Comparison of ENCODE assay signal across 8 cellular contexts in genomic region chr2:72886505-72887031, GRCh38. TPM values are rescaled to one million over a fixed set of nuclear protein-coding genes. Genes with fewer than 3 reads are reported as not detected.
DNase-seq lines count a peak whose midpoint lies in the region; ATAC-seq and TF ChIP-seq lines count a peak whose summit lies in the region.

No MANE protein-coding gene starts in this region.

- H3K4me1 ChIP-seq in BE2C = no peaks in the 10 kb centered on the region

- H3K27ac Mint-ChIP-seq in central memory CD8-positive, alpha-beta T cell (ENCODE audit: low read depth) = no peak overlapping the region
- H3K27ac Mint-ChIP-seq in naive thymus-derived CD8-positive, alpha-beta T cell = peak overlapping the region in 2 of 10 donors; percentile 54 to 76

- no peak for TF ChIP-seq CTCF in BE2C (IDR thresholded peaks at IDR 0.05; ENCODE audit: low read depth, low read length)

- no peaks in the 10 kb centered on the region for H3K27me3 ChIP-seq in BE2C

- TF ChIP-seq RAD21 in Ishikawa (IDR thresholded peaks at IDR 0.05; ENCODE audit: low read depth) = no peak

- H3K4me1 Mint-ChIP-seq in central memory CD8-positive, alpha-beta T cell = peaks cover 5% of the 10 kb centered on the region
- H3K4me1 Mint-ChIP-seq in naive thymus-derived CD8-positive, alpha-beta T cell = peaks cover 0 to 13% (median 8%) of the 10 kb centered on the region in 4 donors

- POLR2A ChIA-PET in naive thymus-derived CD8-positive, alpha-beta T cell (lab: Charles Lee) = no interaction called here

- no peak for DNase-seq in BE2C
- no peak for DNase-seq in central memory CD8-positive, alpha-beta T cell (ENCODE audit: low spot score in 2 of 2)
- DNase-seq in naive thymus-derived CD8-positive, alpha-beta T cell = no peak
- DNase-seq in inferior parietal cortex (ENCODE audit: extremely low spot score) = no peak
- DNase-seq in T-helper 9 cell = no peak
- DNase-seq in HUDEP-2 (lab: John Stamatoyannopoulos, UW; ENCODE audit: unreplicated experiment in 76 of 76) = no peak

- peak overlapping the region; percentile 74 for H3K4me3 Mint-ChIP-seq in central memory CD8-positive, alpha-beta T cell
- H3K4me3 Mint-ChIP-seq in naive thymus-derived CD8-positive, alpha-beta T cell = peak overlapping the region; percentile 69 to 85 (median 80)

- peaks cover 86% of the 10 kb centered on the region for H3K27me3 Mint-ChIP-seq in central memory CD8-positive, alpha-beta T cell
- H3K27me3 Mint-ChIP-seq in naive thymus-derived CD8-positive, alpha-beta T cell = peaks cover 50 to 86% (median 64%) of the 10 kb centered on the region in 5 donors

- no peak for TF ChIP-seq EP300 in Ishikawa (IDR thresholded peaks at IDR 0.05; ENCODE audit: borderline replicate concordance)

- no peaks in the 10 kb centered on the region for H3K36me3 ChIP-seq in BE2C

- ATAC-seq in central memory CD8-positive, alpha-beta T cell (replicated peaks; ENCODE audit: extremely low read depth, poor library complexity, severe bottlenecking) = no peak
- ATAC-seq in naive thymus-derived CD8-positive, alpha-beta T cell = no peak
- no peak for ATAC-seq in HG03460 (IDR thresholded peaks at IDR 0.05; ENCODE audit: unreplicated experiment)

- peak overlapping the region; percentile 61 for H3K4me3 ChIP-seq in BE2C (ENCODE audit: low read depth, low read length)

- no peaks in the 10 kb centered on the region for H3K9me3 ChIP-seq in BE2C

- no peaks in the 10 kb centered on the region for H3K36me3 Mint-ChIP-seq in central memory CD8-positive, alpha-beta T cell (ENCODE audit: insufficient read depth)
- peaks cover 0 to 6% (median 0%) of the 10 kb centered on the region in 3 donors for H3K36me3 Mint-ChIP-seq in naive thymus-derived CD8-positive, alpha-beta T cell

- H3K9me3 Mint-ChIP-seq in central memory CD8-positive, alpha-beta T cell = no peaks in the 10 kb centered on the region
- H3K9me3 Mint-ChIP-seq in naive thymus-derived CD8-positive, alpha-beta T cell = peaks cover 0 to 2% (median 0%) of the 10 kb centered on the region in 9 donors

TF ChIP-seq in Ishikawa, 13 proteins besides CTCF, POLR2A, EP300 and RAD21:
- no peak for TF ChIP-seq FOXM1 (IDR thresholded peaks at IDR 0.05; ENCODE audit: borderline replicate concordance, low read depth)
- TF ChIP-seq CEBPB (IDR thresholded peaks at IDR 0.05) = peak; percentile 94

RNA-seq across cellular contexts. Expression of gene SPR, which starts 0.6 kb away (rescaled TPM):
- 4.8 TPM for polyA plus RNA-seq in BE2C (2012; ENCODE audit: insufficient read depth, insufficient read length, low read depth)
- total RNA-seq in naive thymus-derived CD8-positive, alpha-beta T cell = under 1 TPM in 1 of 2 experiments, not detected in 1; 0.52 TPM
- 1 to 10 TPM in 1 of 3 donors, under 1 TPM in 1, not detected in 1; 0.63 to 1.8 TPM for polyA plus RNA-seq in naive thymus-derived CD8-positive, alpha-beta T cell

RNA-seq across cellular contexts. Expression of gene EMX1, which starts 30.8 kb away (rescaled TPM):
- polyA plus RNA-seq in BE2C (2012; ENCODE audit: insufficient read depth, insufficient read length, low read depth) = not detected
- total RNA-seq in naive thymus-derived CD8-positive, alpha-beta T cell = not detected
- polyA plus RNA-seq in naive thymus-derived CD8-positive, alpha-beta T cell = not detected
